8 cellular contexts compared by ENCODE assay signal in the genomic region with DNA sequence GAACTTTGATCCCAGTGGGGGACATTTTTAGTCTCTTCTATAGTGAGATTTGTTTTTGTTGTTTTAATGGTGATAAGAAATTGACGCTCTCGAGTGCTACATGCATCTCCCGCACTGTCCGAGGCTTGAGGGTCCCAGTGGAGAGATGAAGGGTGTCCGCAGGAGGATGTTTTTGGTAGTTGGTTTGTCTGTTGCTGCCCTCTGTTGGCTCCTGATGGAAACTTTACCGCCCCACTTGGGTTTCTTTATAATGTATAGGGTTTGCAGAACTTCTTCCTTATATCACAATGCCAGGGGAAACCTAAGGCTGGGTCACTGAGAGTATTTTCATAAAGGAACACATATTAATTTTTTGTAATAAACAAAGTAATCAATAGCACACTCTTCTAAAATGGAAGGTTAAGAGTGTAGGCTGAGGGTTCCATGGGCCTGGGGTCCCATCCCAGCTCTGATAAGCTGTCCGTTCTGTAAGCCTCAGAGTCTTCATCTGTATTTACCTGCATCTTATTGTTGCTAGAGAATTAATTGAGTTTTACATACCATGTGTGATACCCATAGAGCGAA.
A peak's percentile ranks its signal among the peaks of the same experiment; 100 is the strongest.
DNase-seq lines count a peak whose midpoint lies in the region; ATAC-seq and TF ChIP-seq lines count a peak whose summit lies in the region.

No MANE protein-coding gene starts in this region.

- H3K4me3 ChIP-seq in adipocyte (ENCODE audit: low read length) (no peak overlapping the region), liver (ENCODE audit: low read depth in 1 of 3, low read length in 3 of 3) (no peak overlapping the region)

- H3K9me3 ChIP-seq in adipocyte (ENCODE audit: control insufficient read depth, low read length): no peaks in the 10 kb centered on the region
- no peaks in the 10 kb centered on the region for H3K9me3 ChIP-seq in liver (ENCODE audit: control insufficient read depth in 4 of 4, low read length in 3 of 4)

- no peak overlapping the region for H3K9ac ChIP-seq in adipocyte (ENCODE audit: low read length)
- H3K9ac ChIP-seq in liver (ENCODE audit: low read depth in 1 of 2, low read length in 2 of 2): no peak overlapping the region

- peaks cover 19% of the 10 kb centered on the region for H3K4me1 ChIP-seq in adipocyte (ENCODE audit: control insufficient read depth, insufficient read depth, low read length)
- H3K4me1 ChIP-seq in liver (ENCODE audit: control insufficient read depth in 4 of 4, insufficient read depth in 4 of 4, low read length in 3 of 4): no peaks in the 10 kb centered on the region

- TF ChIP-seq CTCF in liver (IDR thresholded peaks at IDR 0.05; ENCODE audit: low read depth, low read length, missing input control): peak; percentile 28

- no peaks in the 10 kb centered on the region for H3K36me3 Mint-ChIP-seq in effector memory CD8-positive, alpha-beta T cell (ENCODE audit: insufficient read depth)
- no peaks in the 10 kb centered on the region for H3K36me3 Mint-ChIP-seq in activated T-cell treated with anti-CD3 and anti-CD28 coated beads, Interleukin-2, amount 50 U/mL, for 4 hours (ENCODE audit: insufficient read depth)

- H3K27me3 Mint-ChIP-seq in effector memory CD8-positive, alpha-beta T cell: no peaks in the 10 kb centered on the region
- no peaks in the 10 kb centered on the region for H3K27me3 Mint-ChIP-seq in activated T-cell treated with anti-CD3 and anti-CD28 coated beads, Interleukin-2, amount 50 U/mL, for 4 hours (ENCODE audit: low read depth)

- H3K27ac Mint-ChIP-seq in effector memory CD8-positive, alpha-beta T cell: no peak overlapping the region

- H3K27me3 ChIP-seq in adipocyte (replicated peaks; ENCODE audit: control insufficient read depth, insufficient read depth, low read length) (no peaks in the 10 kb centered on the region), liver (ENCODE audit: control insufficient read depth in 4 of 4, insufficient read depth in 4 of 4, low read length in 3 of 4) (peaks cover 0 to 2% (median 0%) of the 10 kb centered on the region in 4 donors)

- no peak overlapping the region for H3K27ac ChIP-seq in liver (ENCODE audit: low read depth in 1 of 2, low read length in 2 of 2)

- no peaks in the 10 kb centered on the region for H3K9me3 Mint-ChIP-seq in effector memory CD8-positive, alpha-beta T cell
- H3K9me3 Mint-ChIP-seq in activated T-cell treated with anti-CD3 and anti-CD28 coated beads, Interleukin-2, amount 50 U/mL, for 4 hours: no peaks in the 10 kb centered on the region

- peak; percentile 54 to 60 for TF ChIP-seq RAD21 in liver (IDR thresholded peaks at IDR 0.05)

- H3K4me1 Mint-ChIP-seq in effector memory CD8-positive, alpha-beta T cell (ENCODE audit: low read depth in 2 of 2): no peaks in the 10 kb centered on the region
- H3K4me1 Mint-ChIP-seq in activated T-cell treated with anti-CD3 and anti-CD28 coated beads, Interleukin-2, amount 50 U/mL, for 4 hours (ENCODE audit: low read depth): no peaks in the 10 kb centered on the region

- H3K36me3 ChIP-seq in adipocyte (ENCODE audit: control insufficient read depth, insufficient read depth, low read length, severe bottlenecking) (no peaks in the 10 kb centered on the region), liver (ENCODE audit: control insufficient read depth in 4 of 4, insufficient read depth in 3 of 4, low read depth in 1 of 4, low read length in 3 of 4) (no peaks in the 10 kb centered on the region)

- 37% methylated on average over 8 of the region's 8 CpGs for WGBS in liver

- no peak for ATAC-seq in effector memory CD8-positive, alpha-beta T cell (replicated peaks)
- ATAC-seq in activated T-cell treated with anti-CD3 and anti-CD28 coated beads, Interleukin-2, amount 50 U/mL, for 4 hours: no peak

- DNase-seq in GM03348 (ENCODE audit: low spot score): peak; percentile 48
- DNase-seq in HT-29 (ENCODE audit: low spot score): peak; percentile 17
- DNase-seq in adipocyte (ENCODE audit: low read depth): peak; percentile 31
- no peak for DNase-seq in activated effector memory CD4-positive, alpha-beta T cell treated with Interleukin-2 at 50 U/mL for 16 hours
- DNase-seq in effector memory CD8-positive, alpha-beta T cell: no peak
- DNase-seq in COR-L47 (lab: John Stamatoyannopoulos, UW): no peak
- DNase-seq in activated T-cell treated with anti-CD3 and anti-CD28 coated beads, Interleukin-2, amount 50 U/mL, for 4 hours: no peak

- H3K4me3 Mint-ChIP-seq in effector memory CD8-positive, alpha-beta T cell: no peak overlapping the region
- no peak overlapping the region for H3K4me3 Mint-ChIP-seq in activated T-cell treated with anti-CD3 and anti-CD28 coated beads, Interleukin-2, amount 50 U/mL, for 4 hours

TF ChIP-seq in liver, 16 proteins besides CTCF, POLR2A, EP300 and RAD21:
- no peak for TF ChIP-seq GABPA (IDR thresholded peaks at IDR 0.05 in 1 of 2, conservative IDR thresholded peaks at IDR 0.05 in 1 of 2)
- no peak for TF ChIP-seq SP1 (IDR thresholded peaks at IDR 0.05)
- TF ChIP-seq NR2F2 (IDR thresholded peaks at IDR 0.05): no peak
- no peak for TF ChIP-seq FOXA2 (IDR thresholded peaks at IDR 0.05)
- no peak for TF ChIP-seq EGR1 (IDR thresholded peaks at IDR 0.05; ENCODE audit: low read depth in 2 of 2)
- no peak for TF ChIP-seq HNF4A (conservative IDR thresholded peaks at IDR 0.05)

Comparison
In these comparisons a context has a peak if more than half of its experiments do, and no peak if none do; other contexts are left out.
1. DNase-seq: peak in GM03348 (single experiment), HT-29 (single experiment) and adipocyte (single experiment); none in activated effector memory CD4-positive, alpha-beta T cell treated with Interleukin-2 at 50 U/mL for 16 hours (single experiment), effector memory CD8-positive, alpha-beta T cell (0 of 3), COR-L47 (single experiment) and activated T-cell treated with anti-CD3 and anti-CD28 coated beads, Interleukin-2, amount 50 U/mL, for 4 hours (single experiment).